Comparison of ENCODE assay signal across 2 cellular contexts in the genomic region with DNA sequence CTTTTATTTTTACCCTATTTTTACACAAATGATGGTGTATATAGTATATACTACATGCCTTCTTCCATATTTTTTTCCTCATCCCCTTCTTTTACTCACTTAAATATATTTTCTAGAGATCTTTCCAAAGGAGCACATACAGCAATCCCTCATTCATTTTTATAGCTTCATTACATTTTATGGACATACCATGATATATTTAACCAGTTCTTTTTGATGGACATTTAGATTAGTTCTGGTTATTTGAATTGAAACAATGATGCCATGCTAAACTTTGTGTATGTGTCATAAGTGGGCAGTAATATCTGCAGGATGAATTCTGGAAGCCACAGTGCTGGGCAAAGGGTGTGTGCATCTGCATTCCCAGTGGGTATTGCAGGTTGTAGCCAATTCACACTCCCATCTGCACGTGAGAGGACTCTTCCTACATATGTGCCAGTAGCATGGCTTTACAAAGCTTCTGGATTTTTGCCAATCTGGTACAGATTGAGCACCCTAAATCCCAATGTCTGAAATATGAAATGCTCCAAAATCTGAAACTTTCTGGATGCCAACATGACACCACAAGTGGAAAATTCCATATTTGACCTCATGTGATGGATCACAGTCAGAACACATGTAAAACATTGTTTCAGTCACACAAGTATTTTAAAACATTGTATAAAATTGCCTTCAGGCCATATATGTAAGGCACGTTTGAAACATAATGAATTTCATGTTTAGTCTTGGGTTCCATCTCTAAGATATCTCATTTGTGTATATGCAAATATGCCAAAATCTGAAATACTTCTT.
TF ChIP-seq lines count a peak whose summit lies in the region.

No MANE protein-coding gene starts in this region.

TF ChIP-seq in HepG2, 621 proteins besides CTCF, POLR2A, EP300 and RAD21 (continued from another document):
- TF ChIP-seq, protein P1, sequence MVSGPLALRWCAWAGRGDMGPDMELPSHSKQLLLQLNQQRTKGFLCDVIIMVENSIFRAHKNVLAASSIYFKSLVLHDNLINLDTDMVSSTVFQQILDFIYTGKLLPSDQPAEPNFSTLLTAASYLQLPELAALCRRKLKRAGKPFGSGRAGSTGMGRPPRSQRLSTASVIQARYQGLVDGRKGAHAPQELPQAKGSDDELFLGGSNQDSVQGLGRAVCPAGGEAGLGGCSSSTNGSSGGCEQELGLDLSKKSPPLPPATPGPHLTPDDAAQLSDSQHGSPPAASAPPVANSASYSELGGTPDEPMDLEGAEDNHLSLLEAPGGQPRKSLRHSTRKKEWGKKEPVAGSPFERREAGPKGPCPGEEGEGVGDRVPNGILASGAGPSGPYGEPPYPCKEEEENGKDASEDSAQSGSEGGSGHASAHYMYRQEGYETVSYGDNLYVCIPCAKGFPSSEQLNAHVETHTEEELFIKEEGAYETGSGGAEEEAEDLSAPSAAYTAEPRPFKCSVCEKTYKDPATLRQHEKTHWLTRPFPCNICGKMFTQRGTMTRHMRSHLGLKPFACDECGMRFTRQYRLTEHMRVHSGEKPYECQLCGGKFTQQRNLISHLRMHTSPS (CRISPR knock-in tag; IDR thresholded peaks at IDR 0.05; ENCODE audit: low read depth): no peak
- no peak for TF ChIP-seq FOXA3 (CRISPR knock-in tag; IDR thresholded peaks at IDR 0.05)
- TF ChIP-seq SNAPC5 (CRISPR knock-in tag; IDR thresholded peaks at IDR 0.05; ENCODE audit: borderline replicate concordance): no peak
- TF ChIP-seq ZNF234 (CRISPR knock-in tag; conservative IDR thresholded peaks at IDR 0.05): no peak
- TF ChIP-seq, protein P2, sequence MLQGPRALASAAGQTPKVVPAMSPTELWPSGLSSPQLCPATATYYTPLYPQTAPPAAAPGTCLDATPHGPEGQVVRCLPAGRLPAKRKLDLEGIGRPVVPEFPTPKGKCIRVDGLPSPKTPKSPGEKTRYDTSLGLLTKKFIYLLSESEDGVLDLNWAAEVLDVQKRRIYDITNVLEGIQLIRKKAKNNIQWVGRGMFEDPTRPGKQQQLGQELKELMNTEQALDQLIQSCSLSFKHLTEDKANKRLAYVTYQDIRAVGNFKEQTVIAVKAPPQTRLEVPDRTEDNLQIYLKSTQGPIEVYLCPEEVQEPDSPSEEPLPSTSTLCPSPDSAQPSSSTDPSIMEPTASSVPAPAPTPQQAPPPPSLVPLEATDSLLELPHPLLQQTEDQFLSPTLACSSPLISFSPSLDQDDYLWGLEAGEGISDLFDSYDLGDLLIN (CRISPR knock-in tag; IDR thresholded peaks at IDR 0.05; ENCODE audit: borderline replicate concordance): no peak
- no peak for TF ChIP-seq TBL1XR1 (IDR thresholded peaks at IDR 0.05; ENCODE audit: borderline replicate concordance, low read length, partially characterized antibody)
- TF ChIP-seq NFIB (CRISPR knock-in tag; IDR thresholded peaks at IDR 0.05; ENCODE audit: borderline replicate concordance): no peak
- no peak for TF ChIP-seq SCMH1 (CRISPR knock-in tag; IDR thresholded peaks at IDR 0.05; ENCODE audit: borderline replicate concordance)
TF ChIP-seq in HepG2: peak in this region for 0.

TF ChIP-seq in GM12878, 131 proteins besides CTCF, POLR2A, EP300 and RAD21 (continued from another document):
- TF ChIP-seq REST (IDR thresholded peaks at IDR 0.05; ENCODE audit: low read depth, low read length) (no peak), TCF3 (IDR thresholded peaks at IDR 0.05; ENCODE audit: borderline replicate concordance, insufficient read depth, low read depth, low read length) (no peak)
TF ChIP-seq in GM12878: peak in this region for 0.
